1 cellular context compared by ENCODE assay signal in the genomic region with DNA sequence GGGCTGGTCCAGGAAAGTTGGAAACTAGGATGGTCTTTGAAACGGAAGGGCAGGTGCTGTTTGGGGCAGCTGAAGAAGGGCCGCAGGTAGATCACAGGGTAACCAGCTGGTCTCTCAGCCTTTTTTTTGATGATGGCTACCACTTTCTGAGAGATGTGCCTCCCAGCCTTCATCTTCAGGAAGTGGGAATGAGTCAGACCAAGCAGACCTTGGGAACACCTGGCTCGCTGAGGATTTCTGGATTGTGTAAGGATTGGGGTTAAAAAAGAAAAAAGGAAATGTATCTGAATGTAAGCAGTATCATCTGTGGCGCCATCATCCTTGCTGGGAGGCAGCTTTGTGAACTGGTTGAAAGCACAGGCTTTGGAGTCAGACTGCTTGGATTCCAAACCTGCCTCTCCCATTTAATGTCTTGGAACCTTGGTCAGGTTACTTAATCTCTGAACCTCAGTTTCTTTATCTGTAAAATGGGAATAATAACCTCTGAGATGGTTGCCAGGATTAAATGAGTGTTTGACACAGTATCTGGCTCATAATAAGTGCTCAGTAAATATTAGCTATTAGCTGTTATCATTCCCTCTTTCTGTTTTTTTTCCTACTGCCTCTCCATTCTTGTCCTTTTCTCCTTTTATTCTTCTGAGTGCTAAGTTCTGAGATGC.
TF ChIP-seq lines count a peak whose summit lies in the region.

No MANE protein-coding gene starts in this region.

TF ChIP-seq in WTC11, 78 proteins besides CTCF, POLR2A, EP300 and RAD21 (continued from another document):
- no peak for TF ChIP-seq PRDM15 (CRISPR knock-in tag; IDR thresholded peaks at IDR 0.05)
TF ChIP-seq in WTC11: peak in this region for 0.
